21 cellular contexts compared by ENCODE assay signal in the genomic region with DNA sequence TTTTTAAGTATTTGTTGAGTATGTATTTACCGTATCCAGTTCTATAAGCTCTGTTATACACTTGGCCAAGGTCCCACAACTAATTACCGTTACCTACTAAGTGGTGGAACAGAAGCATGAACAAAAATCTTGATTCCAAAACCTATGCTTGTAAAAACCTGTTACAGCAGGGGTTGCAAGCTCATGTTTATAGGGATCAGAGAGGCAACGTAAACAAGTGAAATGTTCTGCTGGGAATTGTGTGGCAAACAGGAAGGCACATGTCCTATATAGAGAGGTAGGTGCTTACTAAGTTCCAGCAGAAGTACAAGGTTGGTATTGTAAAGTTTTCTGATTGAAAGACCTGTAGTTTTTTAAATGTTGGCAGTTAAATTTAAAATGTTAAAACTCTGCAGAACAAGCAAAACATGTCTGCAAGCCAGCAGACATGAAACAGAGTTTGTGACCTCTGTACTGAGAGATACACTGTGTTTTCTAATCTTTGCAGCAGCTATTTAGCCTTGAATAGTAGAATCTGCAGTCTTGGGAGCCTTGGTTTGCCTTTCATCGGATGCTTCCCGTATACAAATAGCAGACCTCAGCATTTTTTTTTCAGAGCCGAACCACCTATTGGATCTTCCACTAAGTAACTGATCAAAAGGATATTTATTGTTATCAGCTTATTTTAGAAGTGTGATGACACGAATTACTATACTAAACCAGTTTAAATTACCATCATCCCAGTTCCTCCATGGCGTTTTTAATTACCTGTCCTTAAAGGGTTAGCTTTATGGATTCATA. TPM values are rescaled to one million over a fixed set of nuclear protein-coding genes. Genes with fewer than 3 reads are reported as not detected.
DNase-seq lines count a peak whose midpoint lies in the region; ATAC-seq and TF ChIP-seq lines count a peak whose summit lies in the region.
"Had no signal": no experiment of that assay in that cellular context is flagged by ENCODE, and none has a peak within 500 bp of the region (broad histone marks: within the 10 kb centered on the region; RNA-seq: fewer than 3 reads in every experiment).

No MANE protein-coding gene starts in this region.

- H3K4me2 ChIP-seq in smooth muscle cell: peak overlapping the region; percentile 16
- H3K4me2 ChIP-seq: BLaER1 had no signal

- 73% methylated on average over 8 of the region's 8 CpGs for WGBS in smooth muscle cell (ENCODE audit: low lambda C conversion rate)

- H3K27me3 ChIP-seq in smooth muscle cell (ENCODE audit: low read depth): no peaks in the 10 kb centered on the region
- H3K27me3 ChIP-seq: BLaER1, body of pancreas, neutrophil, testis had no signal

- peaks cover 6% of the 10 kb centered on the region for H3F3A ChIP-seq in smooth muscle cell (ENCODE audit: low read depth)

- DNase-seq in DMS 273 (lab: John Stamatoyannopoulos, UW; ENCODE audit: unreplicated experiment) (peak; percentile 13), DMS 273 treated with DMSO at 0.1 percent for 48 hours (lab: John Stamatoyannopoulos, UW) (no peak), SK-N-MC (ENCODE audit: low read depth, low spot score) (no peak), smooth muscle cell (lab: John Stamatoyannopoulos, UW; ENCODE audit: unreplicated experiment) (no peak), activated gamma-delta T cell treated with Interleukin-2 at 50 U/mL for 16 hours (no peak)
- no peak for DNase-seq in stimulated activated CD4-positive, alpha-beta T cell treated with anti-CD3 and anti-CD28 coated beads, Interleukin-4, amount 100 ng/mL, for 4 hours
- DNase-seq: 8988T; activated naive CD4-positive, alpha-beta T cell treated with anti-CD3 and anti-CD28 coated beads, Interleukin-2, amount 50 U/mL, for 16 hours; activated T-cell treated with anti-CD3 and anti-CD28 coated beads for 4 hours; body of pancreas; head of caudate nucleus; MV-4-11; NCI-H748 treated with DMSO at 0.1 percent for 48 hours; stimulated activated CD4-positive, alpha-beta T cell treated with anti-CD3 and anti-CD28 coated beads, Interleukin-4, amount 100 ng/mL, for 1 hour; stimulated activated CD8-positive, alpha-beta memory T cell treated with anti-CD3 and anti-CD28 coated beads, Interleukin-4, amount 100 ng/mL, for 48 hours; testis had no signal

- H3K9me3 ChIP-seq in SK-N-MC (ENCODE audit: low read depth, low read length): no peaks in the 10 kb centered on the region
- no peaks in the 10 kb centered on the region for H3K9me3 ChIP-seq in smooth muscle cell (replicated peaks; ENCODE audit: low read depth)
- H3K9me3 ChIP-seq: BLaER1, body of pancreas, neutrophil, testis had no signal

- H3K4me3 ChIP-seq in SK-N-MC: no peak overlapping the region
- no peak overlapping the region for H3K4me3 ChIP-seq in smooth muscle cell
- H3K4me3 ChIP-seq: BLaER1, body of pancreas, testis had no signal

- peak; percentile 55 for ATAC-seq in esophagus mucosa
- no peak for ATAC-seq in HG03095 (IDR thresholded peaks at IDR 0.05; ENCODE audit: unreplicated experiment)
- ATAC-seq: body of pancreas had no signal

- peaks cover 3% of the 10 kb centered on the region for H3K4me1 ChIP-seq in smooth muscle cell (ENCODE audit: low read depth)

- H2AFZ ChIP-seq in smooth muscle cell (ENCODE audit: low read depth): no peak overlapping the region

- H3K36me3 ChIP-seq in SK-N-MC (ENCODE audit: insufficient read depth, low read length): peaks cover 61% of the 10 kb centered on the region
- no peaks in the 10 kb centered on the region for H3K36me3 ChIP-seq in smooth muscle cell (ENCODE audit: low read depth)

- H3K27ac ChIP-seq in SK-N-MC (peak overlapping the region; percentile 76), smooth muscle cell (ENCODE audit: low read depth) (peak overlapping the region; percentile 67)
- H3K27ac ChIP-seq: body of pancreas, neutrophil had no signal

- TF ChIP-seq CTCF in smooth muscle cell (IDR thresholded peaks at IDR 0.05; ENCODE audit: borderline replicate concordance, insufficient read depth, poor library complexity, severe bottlenecking): no peak

- H3K9ac ChIP-seq in SK-N-MC (ENCODE audit: insufficient read length) (peak overlapping the region; percentile 43), smooth muscle cell (ENCODE audit: low read depth) (no peak overlapping the region)
- H3K9ac ChIP-seq: BLaER1 had no signal

- H4K20me1 ChIP-seq in smooth muscle cell (ENCODE audit: low read depth): peaks cover 99% of the 10 kb centered on the region

- peaks cover 100% of the 10 kb centered on the region for H3K79me2 ChIP-seq in smooth muscle cell (ENCODE audit: low read depth)

RNA-seq across cellular contexts. Expression of a gene that starts 11.4 kb away (rescaled TPM):
- total RNA-seq in esophagus mucosa (33.0 TPM), smooth muscle cell (34.3 and 52.0 TPM in 2 replicates)
- 13.6 and 14.1 TPM in 2 replicates for polyA plus RNA-seq in smooth muscle cell

RNA-seq across cellular contexts. Expression of a gene that starts 58.0 kb away (rescaled TPM):
- total RNA-seq in esophagus mucosa: 4.3 TPM
- total RNA-seq in smooth muscle cell: 0.54 and 1.7 TPM in 2 replicates
- polyA plus RNA-seq in smooth muscle cell: 2.1 and 2.4 TPM in 2 replicates
- polyA plus RNA-seq: IgD-negative memory B cell had no signal
